ENCODE assay signal across 15 cellular contexts in genomic region chr5:144336191-144336590, GRCh38.
DNase-seq lines count a peak whose midpoint lies in the region; ATAC-seq and TF ChIP-seq lines count a peak whose summit lies in the region.
"Had no signal": no experiment of that assay in that cellular context is flagged by ENCODE, and none has a peak within 500 bp of the region (broad histone marks: within the 10 kb centered on the region; RNA-seq: fewer than 3 reads in every experiment).

No MANE protein-coding gene starts in this region.

- H3K27ac ChIP-seq in caudate nucleus (ENCODE audit: low read depth, low read length) (peak overlapping the region; percentile 20), left lung (no peak overlapping the region)
- H3K27ac ChIP-seq: SJCRH30 had no signal

- DNase-seq in NCI-H1092 treated with DMSO at 0.1 percent for 48 hours (lab: John Stamatoyannopoulos, UW) (peak; percentile 29), NCI-H1092 (lab: John Stamatoyannopoulos, UW) (no peak), NCI-H446 treated with DMSO at 0.1 percent for 48 hours (lab: John Stamatoyannopoulos, UW) (peak; percentile 43), caudate nucleus (lab: John Stamatoyannopoulos, UW) (peak in 8 of 61 donors; percentile 2 to 28 (median 14)), posterior cingulate gyrus (peak in 6 of 10 donors; percentile 14 to 84 (median 47)), NCI-H2171 treated with DMSO at 0.1 percent for 48 hours (lab: John Stamatoyannopoulos, UW) (no peak), left lung (no peak)
- no peak for DNase-seq in activated CD8-positive, alpha-beta memory T cell treated with anti-CD3 and anti-CD28 coated beads for 24 hours
- DNase-seq: 8988T, DMS 273 treated with DMSO at 0.1 percent for 48 hours, GF-D8, GOT3, SJCRH30 had no signal

- no peak for ATAC-seq in left lung
- ATAC-seq: HCT116, Panc1 had no signal

- TF ChIP-seq CTCF in left lung (IDR thresholded peaks at IDR 0.05), result no peak

- no peaks in the 10 kb centered on the region for H3K9me3 ChIP-seq in left lung
- H3K9me3 ChIP-seq: SJCRH30 had no signal

- H3K36me3 ChIP-seq in left lung, result no peaks in the 10 kb centered on the region
- H3K36me3 ChIP-seq: SJCRH30 had no signal

- H3K4me1 ChIP-seq in left lung, result no peaks in the 10 kb centered on the region
- H3K4me1 ChIP-seq: SJCRH30 had no signal

- intact Hi-C loops in posterior cingulate gyrus (cut with DNase I), result no loop called here
- intact Hi-C loops in left lung (cut with DNase I), result no loop called here

- H3K4me3 ChIP-seq in left lung, result no peak overlapping the region
- H3K4me3 ChIP-seq: SJCRH30 had no signal

- no peaks in the 10 kb centered on the region for H3K27me3 ChIP-seq in left lung
- H3K27me3 ChIP-seq: SJCRH30 had no signal

Comparison
In these comparisons a context has a peak if more than half of its experiments do, and no peak if none do; other contexts are left out.
1. DNase-seq: peak in NCI-H1092 treated with DMSO at 0.1 percent for 48 hours (single experiment), NCI-H446 treated with DMSO at 0.1 percent for 48 hours (single experiment) and posterior cingulate gyrus (6 of 10); none in NCI-H1092 (single experiment), NCI-H2171 treated with DMSO at 0.1 percent for 48 hours (single experiment), left lung (0 of 2) and activated CD8-positive, alpha-beta memory T cell treated with anti-CD3 and anti-CD28 coated beads for 24 hours (single experiment).